Comparison of ENCODE assay signal across 8 cellular contexts in genomic region chr15:81106560-81106959, GRCh38. TPM values are rescaled to one million over a fixed set of nuclear protein-coding genes. Genes with fewer than 3 reads are reported as not detected.
DNase-seq lines count a peak whose midpoint lies in the region; ATAC-seq and TF ChIP-seq lines count a peak whose summit lies in the region.

No MANE protein-coding gene starts in this region.

- no peak overlapping the region for H3K27ac Mint-ChIP-seq in activated naive CD4-positive, alpha-beta T cell treated with anti-CD3 and anti-CD28 coated beads, Interleukin-2, amount 50 U/mL, for 72 hours

- peak overlapping the region; percentile 52; the same call in 1 of the 2 replicates for H2BK20ac ChIP-seq in IMR-90 (ENCODE audit: low read depth, low read length)

- H3K9me2 ChIP-seq in PC-9 (ENCODE audit: insufficient read depth), result no peaks in the 10 kb centered on the region

- H2AK5ac ChIP-seq in IMR-90 (ENCODE audit: low read depth, low read length), result no peak overlapping the region

- intact Hi-C loops in IMR-90 (cut with micrococcal nuclease), result loop anchor here (1.0 to 2.0 kb wide), 4 partner anchors 48 to 294 kb away; no protein-coding TSS in a partner anchor
- intact Hi-C loops in PC-9 (cut with micrococcal nuclease; ENCODE audit: unreplicated experiment), result loop anchor here (1.0 to 10.0 kb wide), 5 partner anchors 104 to 1762 kb away; partner anchors contain the start of gene TLNRD1

- peak overlapping the region; percentile 52 for H2AK9ac ChIP-seq in IMR-90 (replicated peaks; ENCODE audit: low read depth, low read length, poor library complexity)

- POLR2A ChIA-PET in IMR-90 (lab: Charles Lee; ENCODE audit: unreplicated experiment), result no interaction called here
- POLR2A ChIA-PET in PC-9 (lab: Charles Lee; ENCODE audit: unreplicated experiment), result no interaction called here

- no CpG with 5 or more reads among the region's 6 CpGs for WGBS in IMR-90 (ENCODE audit: extremely low coverage in 2 of 2, insufficient read length in 1 of 2), 2 experiments

- no peak overlapping the region for H4K5ac ChIP-seq in IMR-90 (ENCODE audit: low read depth, low read length)

- H3K9ac ChIP-seq in IMR-90 (ENCODE audit: low read depth, low read length), result no peak overlapping the region

- TF ChIP-seq POLR2A in IMR-90 (IDR thresholded peaks at IDR 0.05; ENCODE audit: low read depth, low read length), result no peak

- no peaks in the 10 kb centered on the region for H3F3A ChIP-seq in PC-9 (ENCODE audit: insufficient read depth, low read depth)

- H3K79me1 ChIP-seq in IMR-90 (ENCODE audit: low read depth in 1 of 2, low read length in 2 of 2), result no peaks in the 10 kb centered on the region

- H3K9me1 ChIP-seq in IMR-90 (ENCODE audit: insufficient read depth, low read length), result no peaks in the 10 kb centered on the region

- no peak overlapping the region for H3K18ac ChIP-seq in IMR-90 (ENCODE audit: low read depth, low read length)

- 0 out of 2 replicates have a peak, but pooled peaks cover 3% of the 10 kb centered on the region for H3K4me1 ChIP-seq in IMR-90 (ENCODE audit: control insufficient read depth, insufficient read depth, low read length)
- H3K4me1 ChIP-seq in PC-9 (replicated peaks; ENCODE audit: insufficient read depth), result no peaks in the 10 kb centered on the region
- no peaks in the 10 kb centered on the region for H3K4me1 ChIP-seq in cardiac muscle cell (ENCODE audit: low read depth)

- H4K91ac ChIP-seq in IMR-90 (ENCODE audit: insufficient read depth, low read depth, low read length), result no peak overlapping the region

- TF ChIP-seq CTCF in IMR-90 (conservative IDR thresholded peaks at IDR 0.05; ENCODE audit: low read depth, low read length) (peak; percentile 90), PC-9 (conservative IDR thresholded peaks at IDR 0.05) (peak; percentile 78), cardiac muscle cell (IDR thresholded peaks at IDR 0.05; ENCODE audit: low read depth, low read length) (peak; percentile 75)

- DNase-seq in G401 (ENCODE audit: low spot score) (peak; percentile 85), IMR-90 (peak; percentile 87), PC-9 (peak; percentile 48), cardiac muscle cell (ENCODE audit: low read depth in 1 of 2, low spot score in 1 of 2) (peak; percentile 66 to 83), renal cortical epithelial cell (ENCODE audit: low read depth) (peak; percentile 57)
- DNase-seq in activated naive CD4-positive, alpha-beta T cell treated with anti-CD3 and anti-CD28 coated beads, Interleukin-2, amount 50 U/mL, for 72 hours (ENCODE audit: low spot score in 2 of 2), result peak in 1 of 2 donors; percentile 38

- no peak overlapping the region for H3K56ac ChIP-seq in IMR-90 (ENCODE audit: extremely low read depth, insufficient read depth, low read length)

- peak overlapping the region in 1 of 2 experiments; percentile 15; a peak in 1 of 4 replicates for H4K8ac ChIP-seq in IMR-90 (ENCODE audit: low read depth in 2 of 2, low read length in 2 of 2)

- no peak overlapping the region for H2BK5ac ChIP-seq in IMR-90 (ENCODE audit: low read depth, low read length, poor library complexity, severe bottlenecking)

- H3K4me2 ChIP-seq in IMR-90 (ENCODE audit: low read depth, low read length) (no peak overlapping the region), PC-9 (no peak overlapping the region)

- peak overlapping the region; percentile 2; the same call in 1 of the 2 replicates for H2BK120ac ChIP-seq in IMR-90 (ENCODE audit: low read depth, low read length)

- dilution Hi-C loops in IMR-90 (cut with HindIII; ENCODE audit: low sequenced_read_pairs, unreplicated experiment), result no loop called here

- no peak overlapping the region for H2AFZ ChIP-seq in IMR-90 (replicated peaks; ENCODE audit: low read length, poor library complexity)
- H2AFZ ChIP-seq in PC-9, result no peak overlapping the region

- H3K23ac ChIP-seq in IMR-90 (ENCODE audit: low read depth, low read length), result no peak overlapping the region

- peak; percentile 96 for ATAC-seq in IMR-90 (ENCODE audit: low read depth)
- peak; percentile 31 to 44 for ATAC-seq in activated naive CD4-positive, alpha-beta T cell treated with anti-CD3 and anti-CD28 coated beads, Interleukin-2, amount 50 U/mL, for 72 hours
- no peak for ATAC-seq in GM19035 (IDR thresholded peaks at IDR 0.05; ENCODE audit: unreplicated experiment)
- no peak for ATAC-seq in GM21526 (IDR thresholded peaks at IDR 0.05; ENCODE audit: low FRiP score, unreplicated experiment)

- no peaks in the 10 kb centered on the region for H3K79me2 ChIP-seq in PC-9 (ENCODE audit: low read depth)

- in situ Hi-C loops in G401 (cut with HindIII; ENCODE audit: low sequenced_read_pairs), result no loop called here
- in situ Hi-C loops in IMR-90 (cut with MboI; ENCODE audit: low sequenced_read_pairs), result loop anchor here (5.0 kb wide), 2 partner anchors 161 to 296 kb away; no protein-coding TSS in a partner anchor

- BruUV-seq in IMR-90 (replicated peaks; lab: Mats Ljungman, UMichigan) (no TSS peak), PC-9 (replicated peaks; lab: Mats Ljungman, UMichigan) (no TSS peak)

- H2BK15ac ChIP-seq in IMR-90 (ENCODE audit: low read depth, low read length), result no peak overlapping the region

- CTCF ChIA-PET in IMR-90 (lab: Yijun Ruan, JAX) (interaction anchor here (0.6 to 3.9 kb wide), 4 partner anchors 148 to 1030 kb away, joined by 3 to 55 read pairs (median 3); no protein-coding TSS in a partner anchor), PC-9 (lab: Charles Lee) (interaction anchor here (0.7 to 2.3 kb wide), 3 partner anchors 9 to 167 kb away, joined by 3 to 18 read pairs (median 9); no protein-coding TSS in a partner anchor)

- no peak overlapping the region; the same call in 1 of the 2 replicates for H3K4ac ChIP-seq in IMR-90 (ENCODE audit: low read depth, low read length)

- H3K27me3 ChIP-seq in IMR-90 (ENCODE audit: control insufficient read depth, insufficient read depth, low read length) (no peaks in the 10 kb centered on the region), PC-9 (ENCODE audit: insufficient read depth, low read depth) (peaks cover 17% of the 10 kb centered on the region; the same call in 1 of the 2 replicates), cardiac muscle cell (peaks cover 26% of the 10 kb centered on the region)

- H3K14ac ChIP-seq in IMR-90 (replicated peaks; ENCODE audit: low read depth, low read length), result no peak overlapping the region

- H4K20me1 ChIP-seq in IMR-90 (ENCODE audit: insufficient read depth, low read length), result no peaks in the 10 kb centered on the region
- no peaks in the 10 kb centered on the region for H4K20me1 ChIP-seq in PC-9 (ENCODE audit: insufficient read depth)

- H3K4me3 ChIP-seq in IMR-90 (ENCODE audit: insufficient read depth, low read depth, low read length) (no peak overlapping the region), PC-9 (no peak overlapping the region), cardiac muscle cell (no peak overlapping the region)

- no peak overlapping the region for H3K27ac ChIP-seq in IMR-90 (ENCODE audit: insufficient read depth, low read length)
- H3K27ac ChIP-seq in PC-9, result no peak overlapping the region
- no peak overlapping the region for H3K27ac ChIP-seq in cardiac muscle cell

- H3K9me3 ChIP-seq in IMR-90 (ENCODE audit: control insufficient read depth, insufficient read depth, low read length) (no peaks in the 10 kb centered on the region), PC-9 (ENCODE audit: insufficient read depth, low read depth) (no peaks in the 10 kb centered on the region), cardiac muscle cell (ENCODE audit: low read depth) (no peaks in the 10 kb centered on the region)

- H3K36me3 Mint-ChIP-seq in activated naive CD4-positive, alpha-beta T cell treated with anti-CD3 and anti-CD28 coated beads, Interleukin-2, amount 50 U/mL, for 72 hours, result no peaks in the 10 kb centered on the region

- H3K36me3 ChIP-seq in IMR-90 (ENCODE audit: control insufficient read depth, insufficient read depth, low read length) (no peaks in the 10 kb centered on the region), PC-9 (ENCODE audit: low read depth) (no peaks in the 10 kb centered on the region), cardiac muscle cell (no peaks in the 10 kb centered on the region)

- no peaks in the 10 kb centered on the region for H3K9me3 Mint-ChIP-seq in activated naive CD4-positive, alpha-beta T cell treated with anti-CD3 and anti-CD28 coated beads, Interleukin-2, amount 50 U/mL, for 72 hours

- TF ChIP-seq RAD21 in IMR-90 (IDR thresholded peaks at IDR 0.05; ENCODE audit: low read length), result peak; percentile 88

TF ChIP-seq in IMR-90, 13 proteins besides CTCF, POLR2A, EP300 and RAD21 (continues in another document):
- TF ChIP-seq MAZ (IDR thresholded peaks at IDR 0.05; ENCODE audit: borderline replicate concordance, low read depth, low read length) (no peak), CEBPB (IDR thresholded peaks at IDR 0.05; ENCODE audit: low read depth, low read length) (0 out of 2 replicates have a peak, but pooled peaks have one; percentile 1), FOS (IDR thresholded peaks at IDR 0.05; ENCODE audit: low read depth, low read length) (no peak; the same call in 1 of the 2 replicates), CHD1 (IDR thresholded peaks at IDR 0.05; ENCODE audit: low read depth, low read length) (no peak), NFE2L2 (IDR thresholded peaks at IDR 0.05; ENCODE audit: low read depth, low read length) (no peak), MXI1 (IDR thresholded peaks at IDR 0.05; ENCODE audit: borderline replicate concordance, low read depth, low read length) (no peak), RCOR1 (IDR thresholded peaks at IDR 0.05; ENCODE audit: insufficient replicate concordance, low read length) (peak; percentile 83), SMC3 (IDR thresholded peaks at IDR 0.05; ENCODE audit: low read depth, low read length) (peak; percentile 96)
- TF ChIP-seq, protein P1, sequence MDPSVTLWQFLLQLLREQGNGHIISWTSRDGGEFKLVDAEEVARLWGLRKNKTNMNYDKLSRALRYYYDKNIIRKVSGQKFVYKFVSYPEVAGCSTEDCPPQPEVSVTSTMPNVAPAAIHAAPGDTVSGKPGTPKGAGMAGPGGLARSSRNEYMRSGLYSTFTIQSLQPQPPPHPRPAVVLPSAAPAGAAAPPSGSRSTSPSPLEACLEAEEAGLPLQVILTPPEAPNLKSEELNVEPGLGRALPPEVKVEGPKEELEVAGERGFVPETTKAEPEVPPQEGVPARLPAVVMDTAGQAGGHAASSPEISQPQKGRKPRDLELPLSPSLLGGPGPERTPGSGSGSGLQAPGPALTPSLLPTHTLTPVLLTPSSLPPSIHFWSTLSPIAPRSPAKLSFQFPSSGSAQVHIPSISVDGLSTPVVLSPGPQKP (IDR thresholded peaks at IDR 0.05; ENCODE audit: borderline replicate concordance, low read depth, low read length), result no peak

RNA-seq across cellular contexts. Expression of gene CFAP161, which starts 27.5 kb away (rescaled TPM):
- total RNA-seq in G401 (2014; rRNA removed; shearing (Covaris generic)), result not detected in 2 replicates
- total RNA-seq in IMR-90 (2012; rRNA removed), result not detected in 2 replicates
- not detected in 2 replicates for polyA plus RNA-seq in IMR-90 (2012; rRNA removed)
- polyA plus RNA-seq in IMR-90 (2012; cell fraction: cytosol; rRNA removed), result not detected in 2 replicates
- polyA plus RNA-seq in IMR-90 (2012; cell fraction: nucleus; rRNA removed; ENCODE audit: low replicate concordance), result not detected in 2 replicates
- 1.4 and 2.0 TPM in 2 replicates for total RNA-seq in PC-9 (2021)
- not detected for total RNA-seq in activated naive CD4-positive, alpha-beta T cell treated with anti-CD3 and anti-CD28 coated beads, Interleukin-2, amount 50 U/mL, for 72 hours
- not detected in 2 replicates for total RNA-seq in cardiac muscle cell
- not detected in 2 replicates for polyA plus RNA-seq in cardiac muscle cell
- not detected in 2 replicates for total RNA-seq in renal cortical epithelial cell

Comparison
In these comparisons a context has a peak if more than half of its experiments do, and no peak if none do; other contexts are left out.
1. ATAC-seq: peak in IMR-90 (single experiment) and activated naive CD4-positive, alpha-beta T cell treated with anti-CD3 and anti-CD28 coated beads, Interleukin-2, amount 50 U/mL, for 72 hours (2 of 2); none in GM19035 (single experiment) and GM21526 (single experiment).
2. Peak in every context shown above with its lines, with median percentiles within 50 percentile points of each other: CTCF ChIP-seq.